28 cellular contexts compared by ENCODE assay signal in the genomic region with DNA sequence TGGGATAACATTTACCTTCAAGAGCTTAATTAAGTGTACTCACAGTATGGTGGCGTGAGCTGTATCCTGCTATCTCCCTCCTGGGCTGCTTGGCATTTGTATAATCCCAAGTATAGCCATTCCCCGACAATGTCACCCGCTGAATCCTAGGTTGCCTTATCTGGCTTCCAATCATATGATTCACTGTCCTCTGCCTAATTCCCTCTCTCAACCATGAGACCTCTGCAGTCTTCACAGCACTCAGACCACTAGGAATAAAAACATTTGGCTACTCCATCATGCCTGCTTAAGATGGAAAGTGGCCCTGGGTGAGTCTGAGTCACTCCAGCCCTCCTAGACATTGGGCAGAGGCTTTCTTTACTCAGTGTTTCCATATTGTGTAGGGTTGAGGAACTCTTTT. TPM values are rescaled to one million over a fixed set of nuclear protein-coding genes. Genes with fewer than 3 reads are reported as not detected.
DNase-seq lines count a peak whose midpoint lies in the region; ATAC-seq, FAIRE-seq and TF ChIP-seq lines count a peak whose summit lies in the region.
"Had no signal": no experiment of that assay in that cellular context is flagged by ENCODE, and none has a peak within 500 bp of the region (broad histone marks: within the 10 kb centered on the region; RNA-seq: fewer than 3 reads in every experiment).

No MANE protein-coding gene starts in this region.

- no peaks in the 10 kb centered on the region; the same call in 2 of the 3 replicates for H3K4me1 Mint-ChIP-seq in GM23338
- H3K4me1 Mint-ChIP-seq: CD14-positive monocyte, nephron progenitor cell had no signal

- intact Hi-C loops in left ventricle myocardium inferior (cut with micrococcal nuclease) = no loop called here

- H3K27me3 Mint-ChIP-seq in GM23338 (ENCODE audit: insufficient read depth, low read depth, poor library complexity) = no peaks in the 10 kb centered on the region
- H3K27me3 Mint-ChIP-seq: activated T-cell treated with anti-CD3 and anti-CD28 coated beads, Interleukin-2, amount 50 U/mL, for 24 hours had no signal

- no peak overlapping the region for H3K18ac ChIP-seq in H1 (ENCODE audit: extremely low read depth, low read length)

- no peak overlapping the region for H3K4me2 ChIP-seq in GM23338
- no peak overlapping the region for H3K4me2 ChIP-seq in H1 (ENCODE audit: insufficient read depth in 1 of 2, low read depth in 2 of 2, low read length in 2 of 2)

- FAIRE-seq in H1 (lab: Jason Lieb, UNC) = no peak
- FAIRE-seq: D721Med had no signal

- no peak overlapping the region for H3K23ac ChIP-seq in H1 (ENCODE audit: insufficient read length)

- H3K27me3 ChIP-seq in GM23338 (ENCODE audit: insufficient read depth) (no peaks in the 10 kb centered on the region), H1 (replicated peaks in 1 of 4; ENCODE audit: control insufficient read depth in 3 of 4, extremely low read depth in 1 of 4, insufficient read depth in 3 of 4, low read length in 3 of 4) (no peaks in the 10 kb centered on the region), left ventricle myocardium inferior (ENCODE audit: low read depth) (no peaks in the 10 kb centered on the region), Peyer's patch (no peaks in the 10 kb centered on the region)
- H3K27me3 ChIP-seq: testis had no signal

- H3F3A ChIP-seq in GM23338 (replicated peaks; ENCODE audit: low read depth) = no peaks in the 10 kb centered on the region

- H3K9me3 ChIP-seq in H1 (ENCODE audit: insufficient read depth in 2 of 2, low read depth in 1 of 2, low read length in 1 of 2) (no peaks in the 10 kb centered on the region), left ventricle myocardium inferior (replicated peaks) (peaks cover 13% of the 10 kb centered on the region), Peyer's patch (no peaks in the 10 kb centered on the region)
- H3K9me3 ChIP-seq: testis had no signal

- H2BK12ac ChIP-seq in H1 (ENCODE audit: low read depth, low read length) = no peak overlapping the region

- peak overlapping the region; percentile 66; the same call in 1 of the 2 replicates for H2AFZ ChIP-seq in GM23338
- peak overlapping the region; percentile 41; the same call in 1 of the 2 replicates for H2AFZ ChIP-seq in H1 (ENCODE audit: low read length)
- H2AFZ ChIP-seq: parathyroid adenoma had no signal

- no peak overlapping the region for H3K14ac ChIP-seq in H1 (ENCODE audit: insufficient read length)

- 91% methylated on average over 3 of the region's 3 CpGs; no CpG with 5 or more reads in 1 of the 2 experiments for WGBS in H1 (ENCODE audit: extremely low coverage in 1 of 2, insufficient coverage in 1 of 2, insufficient read length in 1 of 2, insufficient replicate concordance in 2 of 2, low coverage in 1 of 2, low lambda C conversion rate in 2 of 2, missing lambda C conversion rate in 1 of 2), 2 experiments

- peaks cover 10% of the 10 kb centered on the region; the same call in 1 of the 2 replicates for H3K4me1 ChIP-seq in GM23338 (ENCODE audit: insufficient read depth)
- H3K4me1 ChIP-seq in H1 (replicated peaks in 1 of 4; ENCODE audit: control insufficient read depth in 3 of 4, insufficient read depth in 4 of 4, low read length in 3 of 4) = no peaks in the 10 kb centered on the region; a peak in 1 of 7 replicates
- H3K4me1 ChIP-seq in left ventricle myocardium inferior = no peaks in the 10 kb centered on the region
- H3K4me1 ChIP-seq in Peyer's patch = no peaks in the 10 kb centered on the region
- H3K4me1 ChIP-seq: parathyroid adenoma, testis had no signal

- CTCF ChIA-PET in H1 (lab: Charles Lee; ENCODE audit: partially characterized antibody) = no interaction called here

- DNase-seq in GM23338 (ENCODE audit: low spot score) (no peak), RPMI7951 (ENCODE audit: low read depth) (peak; percentile 93), H1 (ENCODE audit: low read depth in 1 of 2, low spot score in 2 of 2) (no peak), retinal pigment epithelial cell (ENCODE audit: low read depth) (peak; percentile 33), coronary artery (ENCODE audit: low spot score) (no peak), left ventricle myocardium inferior (no peak), Peyer's patch (no peak)
- DNase-seq: activated CD4-positive, alpha-beta T cell treated with anti-CD3 and anti-CD28 coated beads for 48 hours; activated naive CD4-positive, alpha-beta T cell treated with anti-CD3 and anti-CD28 coated beads for 36 hours; activated T-cell treated with anti-CD3 and anti-CD28 coated beads, Interleukin-2, amount 50 U/mL, for 24 hours; cerebellar nuclear complex; effector CD8-positive, alpha-beta T cell; foreskin melanocyte; Kasumi-1; left ventricle myocardium superior; NCI-H187; NCI-H526; nephron progenitor cell; right cardiac atrium; stimulated activated CD4-positive, alpha-beta T cell treated with anti-CD3 and anti-CD28 coated beads, Interleukin-4, amount 100 ng/mL, for 4 hours; stimulated activated naive CD4-positive, alpha-beta T cell; testis had no signal

- H3K36me3 ChIP-seq in GM23338 (ENCODE audit: insufficient read depth) (no peaks in the 10 kb centered on the region; the same call in 1 of the 2 replicates), H1 (ENCODE audit: control insufficient read depth in 2 of 4, insufficient read depth in 4 of 4, low read length in 3 of 4) (no peaks in the 10 kb centered on the region), left ventricle myocardium inferior (no peaks in the 10 kb centered on the region), Peyer's patch (no peaks in the 10 kb centered on the region)

- no peak overlapping the region for H4K91ac ChIP-seq in H1 (replicated peaks; ENCODE audit: insufficient read length, low read length)

- H3K27ac ChIP-seq in GM23338 (ENCODE audit: low read depth) = no peak overlapping the region
- no peak overlapping the region for H3K27ac ChIP-seq in H1 (ENCODE audit: low read depth, low read length)
- no peak overlapping the region for H3K27ac ChIP-seq in coronary artery
- no peak overlapping the region for H3K27ac ChIP-seq in left ventricle myocardium inferior (replicated peaks)
- H3K27ac ChIP-seq in Peyer's patch = no peak overlapping the region
- H3K27ac ChIP-seq: parathyroid adenoma, RWPE1, SK-N-MC, testis, VCaP had no signal

- H3K4me3 Mint-ChIP-seq in GM23338 = no peak overlapping the region
- H3K4me3 Mint-ChIP-seq: activated naive CD4-positive, alpha-beta T cell treated with anti-CD3 and anti-CD28 coated beads for 36 hours; activated T-cell treated with anti-CD3 and anti-CD28 coated beads, Interleukin-2, amount 50 U/mL, for 24 hours; CD14-positive monocyte; nephron progenitor cell had no signal

- TF ChIP-seq CTCF in GM23338 (conservative IDR thresholded peaks at IDR 0.05; ENCODE audit: low read depth in 2 of 2) = no peak
- TF ChIP-seq CTCF in H1 (IDR thresholded peaks at IDR 0.05; ENCODE audit: control extremely low read depth in 1 of 3, insufficient read depth in 1 of 3, low read depth in 1 of 3, low read length in 3 of 3) = no peak
- no peak for TF ChIP-seq CTCF in retinal pigment epithelial cell (conservative IDR thresholded peaks at IDR 0.05; ENCODE audit: low read depth, low read length)
- TF ChIP-seq CTCF in coronary artery (IDR thresholded peaks at IDR 0.05) = no peak
- no peak for TF ChIP-seq CTCF in left ventricle myocardium inferior (IDR thresholded peaks at IDR 0.05; ENCODE audit: borderline replicate concordance)
- no peak for TF ChIP-seq CTCF in Peyer's patch (IDR thresholded peaks at IDR 0.05)

- H3K9me2 ChIP-seq in GM23338 (ENCODE audit: insufficient read depth) = peaks cover 6% of the 10 kb centered on the region

- H3K56ac ChIP-seq in H1 (replicated peaks; ENCODE audit: insufficient read length, low read depth, low read length) = no peak overlapping the region

- H3K4ac ChIP-seq in H1 (replicated peaks; ENCODE audit: insufficient read length, low read depth, low read length) = no peak overlapping the region

- no peaks in the 10 kb centered on the region for H3K9me3 Mint-ChIP-seq in GM23338
- H3K9me3 Mint-ChIP-seq: activated naive CD4-positive, alpha-beta T cell treated with anti-CD3 and anti-CD28 coated beads for 36 hours; activated T-cell treated with anti-CD3 and anti-CD28 coated beads, Interleukin-2, amount 50 U/mL, for 24 hours had no signal

- TF ChIP-seq RAD21 in H1 (IDR thresholded peaks at IDR 0.05 in 1 of 2, conservative IDR thresholded peaks at IDR 0.05 in 1 of 2; ENCODE audit: low read depth in 2 of 2, low read length in 2 of 2) = no peak

- no peak for TF ChIP-seq POLR2A in H1 (IDR thresholded peaks at IDR 0.05; ENCODE audit: control extremely low read depth in 1 of 2, low read depth in 2 of 2, low read length in 2 of 2)
- no peak for TF ChIP-seq POLR2A in Peyer's patch (IDR thresholded peaks at IDR 0.05)

- H4K5ac ChIP-seq in H1 (ENCODE audit: insufficient read length, low read depth, low read length) = no peak overlapping the region

- no peak overlapping the region for H2BK5ac ChIP-seq in H1 (ENCODE audit: low read depth, low read length)

- no peak overlapping the region for H3K27ac Mint-ChIP-seq in GM23338
- H3K27ac Mint-ChIP-seq: activated naive CD4-positive, alpha-beta T cell treated with anti-CD3 and anti-CD28 coated beads for 36 hours; activated T-cell treated with anti-CD3 and anti-CD28 coated beads, Interleukin-2, amount 50 U/mL, for 24 hours; CD14-positive monocyte; nephron progenitor cell had no signal

- H2BK20ac ChIP-seq in H1 (ENCODE audit: low read length) = no peak overlapping the region

- TF ChIP-seq EP300 in H1 (IDR thresholded peaks at IDR 0.05; ENCODE audit: borderline replicate concordance in 1 of 2, low read depth in 2 of 2, low read length in 2 of 2) = no peak

- no peaks in the 10 kb centered on the region for H3K79me1 ChIP-seq in H1 (ENCODE audit: low read depth, low read length)

- H2BK120ac ChIP-seq in H1 (replicated peaks; ENCODE audit: low read depth, low read length) = no peak overlapping the region

- no peak overlapping the region for H3K9ac ChIP-seq in H1 (replicated peaks in 1 of 4; ENCODE audit: extremely low read depth in 1 of 4, low read depth in 3 of 4, low read length in 3 of 4)
- H3K9ac ChIP-seq: parathyroid adenoma had no signal

- H2AK5ac ChIP-seq in H1 (ENCODE audit: low read depth, low read length) = no peak overlapping the region

- ATAC-seq in GM23338 = no peak
- ATAC-seq: left ventricle myocardium superior, right cardiac atrium had no signal

- H3K79me2 ChIP-seq in GM23338 (replicated peaks; ENCODE audit: insufficient read depth) = no peaks in the 10 kb centered on the region
- no peaks in the 10 kb centered on the region for H3K79me2 ChIP-seq in H1 (ENCODE audit: control insufficient read depth in 1 of 2, insufficient read depth in 2 of 2, low read length in 2 of 2)
- H3K79me2 ChIP-seq: parathyroid adenoma had no signal

- POLR2A ChIA-PET in H1 (lab: Charles Lee; ENCODE audit: partially characterized antibody) = no interaction called here

- H3K4me3 ChIP-seq in GM23338 = no peak overlapping the region
- H3K4me3 ChIP-seq in H1 (ENCODE audit: extremely low read depth in 1 of 4, insufficient read depth in 2 of 4, low read depth in 3 of 4, low read length in 4 of 4) = no peak overlapping the region
- no peak overlapping the region for H3K4me3 ChIP-seq in retinal pigment epithelial cell (ENCODE audit: low read length)
- H3K4me3 ChIP-seq in coronary artery = no peak overlapping the region
- H3K4me3 ChIP-seq in left ventricle myocardium inferior = no peak overlapping the region
- H3K4me3 ChIP-seq in Peyer's patch = no peak overlapping the region
- H3K4me3 ChIP-seq: SK-N-MC, testis had no signal

- no peaks in the 10 kb centered on the region for H3K23me2 ChIP-seq in H1 (ENCODE audit: low read depth, low read length)

- H4K20me1 ChIP-seq in GM23338 (replicated peaks; ENCODE audit: insufficient read depth) = no peaks in the 10 kb centered on the region
- no peaks in the 10 kb centered on the region for H4K20me1 ChIP-seq in H1 (replicated peaks in 1 of 2; ENCODE audit: control insufficient read depth in 1 of 2, insufficient read depth in 2 of 2, low read length in 2 of 2)

- no peak overlapping the region for H4K8ac ChIP-seq in H1 (ENCODE audit: extremely low read depth, insufficient read depth, low read length)

- H2BK15ac ChIP-seq in H1 (ENCODE audit: low read length) = peak overlapping the region; percentile 40; the same call in 1 of the 2 replicates

- H3K36me3 Mint-ChIP-seq in GM23338 (ENCODE audit: low read depth) = no peaks in the 10 kb centered on the region
- H3K36me3 Mint-ChIP-seq: CD14-positive monocyte had no signal

RNA-seq across cellular contexts. Expression of a gene that starts 28.9 kb away (rescaled TPM):
- total RNA-seq in GM23338 (2014; rRNA removed; shearing (Covaris generic)) = 79.1 and 89.0 TPM in 2 replicates
- polyA plus RNA-seq in GM23338 (2016; fragmentation: Nextera tagmentation; extraction: Ambion mirVana) = 6.3 and 8.0 TPM in 2 replicates
- 18.0 and 22.7 TPM in 2 replicates for total RNA-seq in RPMI7951 (2014; rRNA removed; shearing (Covaris generic))
- total RNA-seq in H1 (2021; fragmentation: NEBNext Ultra II Directional; extraction: Animal tissue kit (Norgen Biotek cat#: 25700)) = 50.7 and 62.4 TPM in 2 replicates
- 23.1 and 25.6 TPM in 2 replicates for polyA plus RNA-seq in H1 (2011; rRNA removed)
- polyA plus RNA-seq in H1 (2011; cell fraction: cytosol; rRNA removed) = 18.8 TPM
- polyA plus RNA-seq in H1 (2011; cell fraction: nucleus; rRNA removed) = 41.0 TPM
- 12.9 to 22.3 TPM (median 18.0 TPM) in 4 replicates for polyA plus RNA-seq in H1 (2012, experiment 1 of 2)
- polyA plus RNA-seq in H1 (2012, experiment 2 of 2) = 1.5 TPM
- 30.3 TPM for polyA plus RNA-seq in H1 (2013, experiment 1 of 2)
- 23.5 TPM for polyA plus RNA-seq in H1 (2013, experiment 2 of 2)
- 182 and 266 TPM in 2 replicates for polyA minus RNA-seq in H1 (2011; rRNA and poly(A)+ RNA removed)
- polyA minus RNA-seq in H1 (2011; cell fraction: cytosol; rRNA and poly(A)+ RNA removed) = 62.2 TPM
- polyA minus RNA-seq in H1 (2011; cell fraction: nucleus; rRNA and poly(A)+ RNA removed) = 274 TPM
- total RNA-seq in left ventricle myocardium inferior = 48.7 TPM
- 100 to 1,000 TPM in 1 of 4 donors, 10 to 100 TPM in 3; 31.7 to 139 (median 65.2) TPM for total RNA-seq in Peyer's patch

Comparison
In these comparisons a context has a peak if more than half of its experiments do, and no peak if none do; other contexts are left out.
1. DNase-seq: peak in RPMI7951 (single experiment) and retinal pigment epithelial cell (single experiment); none in GM23338 (single experiment), H1 (0 of 2), coronary artery (single experiment), left ventricle myocardium inferior (single experiment) and Peyer's patch (0 of 3).